9 cellular contexts compared by ENCODE assay signal in the genomic region with DNA sequence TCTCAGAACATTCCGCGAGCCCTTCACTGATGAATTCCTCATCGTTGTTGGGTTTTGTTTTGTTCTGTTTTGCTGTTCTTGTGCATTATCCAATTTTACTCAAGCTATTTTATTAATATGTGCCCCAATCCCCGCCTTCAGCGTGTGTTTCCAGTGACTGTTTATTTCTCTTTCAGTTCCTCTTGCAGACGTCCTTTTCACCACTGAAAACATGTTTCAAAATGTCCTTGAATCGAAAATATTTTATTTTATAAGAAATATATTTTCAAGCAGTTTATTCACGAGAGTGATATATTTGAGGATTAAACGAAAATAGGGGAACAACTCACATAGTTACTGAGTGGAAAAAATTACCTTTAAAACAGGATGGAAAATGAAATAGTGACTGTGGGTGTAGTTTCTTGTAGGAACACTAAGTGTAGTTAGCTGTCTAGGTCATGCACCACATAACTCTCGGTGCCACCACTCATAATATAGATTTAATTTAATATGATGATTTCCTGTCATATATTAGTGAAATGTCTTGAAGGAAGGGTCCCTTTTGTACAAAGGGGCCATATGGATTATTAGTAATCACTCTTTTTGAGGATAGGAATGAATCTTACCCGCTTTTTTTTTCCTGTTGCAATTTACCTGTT. TPM values are rescaled to one million over a fixed set of nuclear protein-coding genes. Genes with fewer than 3 reads are reported as not detected.
DNase-seq lines count a peak whose midpoint lies in the region; ATAC-seq and TF ChIP-seq lines count a peak whose summit lies in the region.
"Had no signal": no experiment of that assay in that cellular context is flagged by ENCODE, and none has a peak within 500 bp of the region (broad histone marks: within the 10 kb centered on the region; RNA-seq: fewer than 3 reads in every experiment).

No MANE protein-coding gene starts in this region.

- no peaks in the 10 kb centered on the region for H3K79me2 ChIP-seq in neural progenitor cell (ENCODE audit: low read depth)

- H3K9me3 ChIP-seq in neural progenitor cell (ENCODE audit: low read depth) (no peaks in the 10 kb centered on the region), endodermal cell (ENCODE audit: control insufficient read depth, low read length) (no peaks in the 10 kb centered on the region), thyroid gland (no peaks in the 10 kb centered on the region)

- peak; percentile 91 for ATAC-seq in GM18907 (IDR thresholded peaks at IDR 0.05; ENCODE audit: unreplicated experiment)
- peak; percentile 82 for ATAC-seq in HG02588 (IDR thresholded peaks at IDR 0.05; ENCODE audit: unreplicated experiment)
- ATAC-seq in HG03558 (IDR thresholded peaks at IDR 0.05; ENCODE audit: extremely low read depth, unreplicated experiment): peak; percentile 81

- H3K27ac Mint-ChIP-seq in neural progenitor cell (no peak overlapping the region), endodermal cell (no peak overlapping the region)

- H3K27me3 Mint-ChIP-seq in neural progenitor cell (ENCODE audit: insufficient read depth, low read depth): no peaks in the 10 kb centered on the region
- no peaks in the 10 kb centered on the region for H3K27me3 Mint-ChIP-seq in endodermal cell (ENCODE audit: insufficient read depth)

- TF ChIP-seq CTCF in neural progenitor cell (IDR thresholded peaks at IDR 0.05) (no peak), endodermal cell (conservative IDR thresholded peaks at IDR 0.05) (no peak), thyroid gland (IDR thresholded peaks at IDR 0.05) (no peak)

- no peak overlapping the region for H3K4me3 Mint-ChIP-seq in neural progenitor cell
- no peak overlapping the region for H3K4me3 Mint-ChIP-seq in endodermal cell

- peak overlapping the region; percentile 95 for H2AFZ ChIP-seq in neural progenitor cell (replicated peaks)

- H3K27me3 ChIP-seq in neural progenitor cell (no peaks in the 10 kb centered on the region), endodermal cell (ENCODE audit: control insufficient read depth, insufficient read depth, low read length, poor library complexity, severe bottlenecking) (no peaks in the 10 kb centered on the region), thyroid gland (no peaks in the 10 kb centered on the region)

- H3K4me1 Mint-ChIP-seq in neural progenitor cell: peaks cover 2% of the 10 kb centered on the region
- no peaks in the 10 kb centered on the region for H3K4me1 Mint-ChIP-seq in endodermal cell

- 90 to 100% methylated on average over 2 to 7 of the region's 11 CpGs for WGBS in endodermal cell (ENCODE audit: insufficient coverage in 1 of 2, insufficient read length in 1 of 2), 2 experiments
- WGBS in thyroid gland, 2 donors: 78 to 82% methylated on average over 11 of the region's 11 CpGs

- H3K4me3 ChIP-seq in neural progenitor cell: no peak overlapping the region
- H3K4me3 ChIP-seq in endodermal cell (ENCODE audit: low read length): no peak overlapping the region
- no peak overlapping the region for H3K4me3 ChIP-seq in thyroid gland (replicated peaks in 1 of 3)

- no peak overlapping the region for H3K9ac ChIP-seq in neural progenitor cell
- H3K9ac ChIP-seq in endodermal cell (ENCODE audit: extremely low read depth, low read length, poor library complexity, severe bottlenecking): no peak overlapping the region

- H3K4me1 ChIP-seq in neural progenitor cell (peaks cover 6% of the 10 kb centered on the region), endodermal cell (ENCODE audit: control insufficient read depth, insufficient read depth, low read length) (no peaks in the 10 kb centered on the region), thyroid gland (no peaks in the 10 kb centered on the region)

- H3K36me3 ChIP-seq in neural progenitor cell (no peaks in the 10 kb centered on the region), endodermal cell (ENCODE audit: control insufficient read depth, insufficient read depth, low read length) (no peaks in the 10 kb centered on the region), thyroid gland (no peaks in the 10 kb centered on the region)

- intact Hi-C loops in thyroid gland (cut with DNase I): no loop called here

- H3F3A ChIP-seq in neural progenitor cell (ENCODE audit: low read depth): no peaks in the 10 kb centered on the region

- H3K36me3 Mint-ChIP-seq in neural progenitor cell (no peaks in the 10 kb centered on the region), endodermal cell (ENCODE audit: low read depth) (no peaks in the 10 kb centered on the region)

- H4K20me1 ChIP-seq in neural progenitor cell (ENCODE audit: low read depth): no peaks in the 10 kb centered on the region

- no peak overlapping the region for H3K4me2 ChIP-seq in neural progenitor cell

- TF ChIP-seq POLR2A in thyroid gland (IDR thresholded peaks at IDR 0.05): no peak

- no peaks in the 10 kb centered on the region for H3K9me3 Mint-ChIP-seq in neural progenitor cell
- no peaks in the 10 kb centered on the region for H3K9me3 Mint-ChIP-seq in endodermal cell

- H3K27ac ChIP-seq in neural progenitor cell (no peak overlapping the region), endodermal cell (ENCODE audit: low read depth, low read length) (no peak overlapping the region), thyroid gland (no peak overlapping the region)

- DNase-seq in neural progenitor cell (ENCODE audit: low spot score) (no peak), GM19240 (ENCODE audit: insufficient read length, low spot score) (no peak), endodermal cell (no peak), SHP77 treated with DMSO at 0.1 percent for 48 hours (lab: John Stamatoyannopoulos, UW) (no peak), thyroid gland (no peak)
- DNase-seq: activated T-cell treated with anti-CD3 and anti-CD28 coated beads, Interleukin-2, amount 50 U/mL, for 48 hours had no signal

RNA-seq across cellular contexts. Expression of gene HDDC2, which starts 45.3 kb away (rescaled TPM):
- total RNA-seq in neural progenitor cell (ENCODE audit: low replicate concordance) (76.1 and 114 TPM in 2 replicates), endodermal cell (100 to 1,000 TPM in 1 of 2 donors, 10 to 100 TPM in 1; 76.4 to 108 TPM), thyroid gland (10 to 100 TPM; 58.9 to 89.5 (median 78.9) TPM)
- polyA plus RNA-seq in endodermal cell (2013, experiment 1 of 2): 117 TPM
- 112 TPM for polyA plus RNA-seq in endodermal cell (2013, experiment 2 of 2)
